ENCODE assay signal across 8 cellular contexts in the genomic region with DNA sequence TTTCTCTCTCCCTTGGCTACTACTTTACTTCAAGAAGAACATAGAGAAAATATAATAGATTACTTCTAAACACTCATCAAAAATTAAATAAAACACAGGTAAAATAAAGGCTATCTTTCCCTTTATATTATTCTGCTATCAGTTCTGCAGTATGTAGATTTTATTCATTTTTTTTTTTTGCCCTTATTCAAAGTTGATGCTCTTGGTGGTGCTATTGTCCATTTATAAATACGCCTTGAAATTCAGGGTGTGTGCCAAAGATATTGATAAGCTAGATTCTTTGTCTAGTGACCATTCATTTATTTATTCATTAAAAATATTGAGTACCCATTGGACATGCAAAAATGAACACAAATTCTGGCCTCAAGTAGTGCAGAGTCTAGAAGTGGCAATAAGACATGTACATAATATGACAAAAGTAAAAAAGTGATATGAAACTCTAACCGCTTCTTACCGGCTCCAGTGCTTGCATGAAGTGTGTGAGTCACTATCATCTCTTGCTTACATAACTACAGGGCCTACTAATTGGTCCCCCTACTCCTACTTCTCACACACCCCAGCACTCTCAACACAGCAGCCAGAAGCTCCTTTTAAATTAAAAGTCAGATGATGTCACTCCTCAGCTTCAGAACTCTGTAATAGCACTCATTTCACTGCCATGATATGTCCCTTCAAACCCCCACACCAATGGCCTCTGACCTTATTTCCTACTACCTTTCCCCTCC.
DNase-seq lines count a peak whose midpoint lies in the region; ATAC-seq, FAIRE-seq and TF ChIP-seq lines count a peak whose summit lies in the region.

No MANE protein-coding gene starts in this region.

- H3K27me3 ChIP-seq in K562 (ENCODE audit: control insufficient read depth in 2 of 2, insufficient read depth in 2 of 2, low read length in 2 of 2) (no peaks in the 10 kb centered on the region), suprapubic skin (no peaks in the 10 kb centered on the region)

- TF ChIP-seq CTCF in GM10266 (IDR thresholded peaks at IDR 0.05; ENCODE audit: control insufficient read depth, insufficient read depth, low read depth, missing control alignments) (no peak), K562 (IDR thresholded peaks at IDR 0.05 in 2 of 3, conservative IDR thresholded peaks at IDR 0.05 in 1 of 3; ENCODE audit: insufficient read depth in 2 of 3, low read depth in 1 of 3, low read length in 3 of 3) (peak in 1 of 3 experiments; percentile 31; a peak in 2 of 6 replicates), RWPE1 (conservative IDR thresholded peaks at IDR 0.05; ENCODE audit: low read depth) (no peak), suprapubic skin (IDR thresholded peaks at IDR 0.05) (no peak)

- H3K4me2 ChIP-seq in K562 (ENCODE audit: insufficient read depth, low read length): no peak overlapping the region

- intact Hi-C loops in K562 (cut with micrococcal nuclease): loop anchor here (5.0 kb wide), 2 partner anchors 317 to 727 kb away; no protein-coding TSS in a partner anchor

- DNase-seq in GM10266 (ENCODE audit: extremely low spot score) (peak; percentile 54), K562 (ENCODE audit: extremely low read depth in 1 of 4, low spot score in 3 of 4) (no peak), RWPE1 (ENCODE audit: low spot score) (no peak), suprapubic skin (ENCODE audit: low spot score in 2 of 2) (no peak), dermis blood vessel endothelial cell (no peak)
- no peak for DNase-seq in activated CD8-positive, alpha-beta memory T cell treated with anti-CD3 and anti-CD28 coated beads for 24 hours

- H3K27ac ChIP-seq in K562 (ENCODE audit: extremely low read depth, low read depth, low read length) (no peak overlapping the region), RWPE1 (no peak overlapping the region), suprapubic skin (no peak overlapping the region)

- TF ChIP-seq POLR2A in K562 (conservative IDR thresholded peaks at IDR 0.05): no peak
- no peak for TF ChIP-seq POLR2A in suprapubic skin (IDR thresholded peaks at IDR 0.05)

- H3K9me1 ChIP-seq in K562 (ENCODE audit: control insufficient read depth, insufficient read depth, low read length): no peaks in the 10 kb centered on the region

- H3K36me3 ChIP-seq in K562 (ENCODE audit: control insufficient read depth, insufficient read depth, low read length) (no peaks in the 10 kb centered on the region), suprapubic skin (no peaks in the 10 kb centered on the region)

- no TSS peak for BruUV-seq in K562 (replicated peaks; lab: Mats Ljungman, UMichigan)

- no peaks in the 10 kb centered on the region for H3K9me3 ChIP-seq in K562 (replicated peaks; ENCODE audit: control insufficient read depth, insufficient read depth, low read depth, low read length)
- H3K9me3 ChIP-seq in suprapubic skin: no peaks in the 10 kb centered on the region

- no peaks in the 10 kb centered on the region for H4K20me1 ChIP-seq in K562 (replicated peaks; ENCODE audit: control insufficient read depth, insufficient read depth, low read length)

- H3K4me3 ChIP-seq in K562: no peak overlapping the region
- no peak overlapping the region for H3K4me3 ChIP-seq in suprapubic skin

- peak; percentile 89 for ATAC-seq in GM21526 (IDR thresholded peaks at IDR 0.05; ENCODE audit: low FRiP score, unreplicated experiment)
- peak; percentile 95 for ATAC-seq in HG03520 (IDR thresholded peaks at IDR 0.05; ENCODE audit: unreplicated experiment)
- ATAC-seq in K562: no peak

- CTCF ChIA-PET in K562 (lab: Yijun Ruan, JAX; ENCODE audit: low intra/inter-chr PET ratio) (interaction anchor here (0.7 kb wide), 1 partner anchor 651 kb away, joined by 3 read pairs; no protein-coding TSS in a partner anchor), RWPE1 (lab: Yijun Ruan, JAX) (interaction anchor here (0.6 to 1.1 kb wide), 3 partner anchors 60 to 544 kb away, joined by 3 to 4 read pairs (median 4); no protein-coding TSS in a partner anchor)

- H3K4me1 ChIP-seq in K562 (replicated peaks in 1 of 2; ENCODE audit: control insufficient read depth in 2 of 2, insufficient read depth in 2 of 2, low read length in 2 of 2) (no peaks in the 10 kb centered on the region), suprapubic skin (no peaks in the 10 kb centered on the region)

- no peak overlapping the region for H2AFZ ChIP-seq in K562 (ENCODE audit: low read depth, low read length)

- 25% methylated on average over 3 of the region's 3 CpGs for WGBS in K562 (ENCODE audit: insufficient coverage, low coverage, missing lambda C conversion rate)
- WGBS in suprapubic skin: 77% methylated on average over 3 of the region's 3 CpGs

- peak; percentile 41 to 46 for TF ChIP-seq RAD21 in K562 (CRISPR knock-in tag; conservative IDR thresholded peaks at IDR 0.05 in 1 of 2, IDR thresholded peaks at IDR 0.05 in 1 of 2)

- no peak overlapping the region for H3K9ac ChIP-seq in K562 (ENCODE audit: insufficient read depth in 1 of 2, low read depth in 2 of 2, low read length in 2 of 2)

- POLR2A ChIA-PET in K562 (lab: Yijun Ruan, JAX) (no interaction called here), RWPE1 (lab: Yijun Ruan, JAX; ENCODE audit: low non-redundant PET) (no interaction called here)

- H3K79me2 ChIP-seq in K562 (ENCODE audit: control insufficient read depth, insufficient read depth, low read length): no peaks in the 10 kb centered on the region

- no peak for FAIRE-seq in K562 (lab: Jason Lieb, UNC)

- in situ Hi-C loops in K562 (cut with MboI): loop anchor here (25.0 kb wide), 1 partner anchor 537 kb away; no protein-coding TSS in a partner anchor

- TF ChIP-seq EP300 in K562 (IDR thresholded peaks at IDR 0.05; ENCODE audit: low read length) (no peak), suprapubic skin (IDR thresholded peaks at IDR 0.05) (no peak)

TF ChIP-seq in K562, 482 proteins besides CTCF, POLR2A, EP300 and RAD21 (continues in another document):
- TF ChIP-seq TAL1 (IDR thresholded peaks at IDR 0.05) (no peak), XRCC3 (IDR thresholded peaks at IDR 0.05) (no peak), ZNF79 (CRISPR knock-in tag; IDR thresholded peaks at IDR 0.05; ENCODE audit: low read depth) (no peak), DACH1 (IDR thresholded peaks at IDR 0.05; ENCODE audit: partially characterized antibody) (no peak), SIRT6 (IDR thresholded peaks at IDR 0.05; ENCODE audit: low read depth, low read length) (no peak)
- TF ChIP-seq, protein P1, sequence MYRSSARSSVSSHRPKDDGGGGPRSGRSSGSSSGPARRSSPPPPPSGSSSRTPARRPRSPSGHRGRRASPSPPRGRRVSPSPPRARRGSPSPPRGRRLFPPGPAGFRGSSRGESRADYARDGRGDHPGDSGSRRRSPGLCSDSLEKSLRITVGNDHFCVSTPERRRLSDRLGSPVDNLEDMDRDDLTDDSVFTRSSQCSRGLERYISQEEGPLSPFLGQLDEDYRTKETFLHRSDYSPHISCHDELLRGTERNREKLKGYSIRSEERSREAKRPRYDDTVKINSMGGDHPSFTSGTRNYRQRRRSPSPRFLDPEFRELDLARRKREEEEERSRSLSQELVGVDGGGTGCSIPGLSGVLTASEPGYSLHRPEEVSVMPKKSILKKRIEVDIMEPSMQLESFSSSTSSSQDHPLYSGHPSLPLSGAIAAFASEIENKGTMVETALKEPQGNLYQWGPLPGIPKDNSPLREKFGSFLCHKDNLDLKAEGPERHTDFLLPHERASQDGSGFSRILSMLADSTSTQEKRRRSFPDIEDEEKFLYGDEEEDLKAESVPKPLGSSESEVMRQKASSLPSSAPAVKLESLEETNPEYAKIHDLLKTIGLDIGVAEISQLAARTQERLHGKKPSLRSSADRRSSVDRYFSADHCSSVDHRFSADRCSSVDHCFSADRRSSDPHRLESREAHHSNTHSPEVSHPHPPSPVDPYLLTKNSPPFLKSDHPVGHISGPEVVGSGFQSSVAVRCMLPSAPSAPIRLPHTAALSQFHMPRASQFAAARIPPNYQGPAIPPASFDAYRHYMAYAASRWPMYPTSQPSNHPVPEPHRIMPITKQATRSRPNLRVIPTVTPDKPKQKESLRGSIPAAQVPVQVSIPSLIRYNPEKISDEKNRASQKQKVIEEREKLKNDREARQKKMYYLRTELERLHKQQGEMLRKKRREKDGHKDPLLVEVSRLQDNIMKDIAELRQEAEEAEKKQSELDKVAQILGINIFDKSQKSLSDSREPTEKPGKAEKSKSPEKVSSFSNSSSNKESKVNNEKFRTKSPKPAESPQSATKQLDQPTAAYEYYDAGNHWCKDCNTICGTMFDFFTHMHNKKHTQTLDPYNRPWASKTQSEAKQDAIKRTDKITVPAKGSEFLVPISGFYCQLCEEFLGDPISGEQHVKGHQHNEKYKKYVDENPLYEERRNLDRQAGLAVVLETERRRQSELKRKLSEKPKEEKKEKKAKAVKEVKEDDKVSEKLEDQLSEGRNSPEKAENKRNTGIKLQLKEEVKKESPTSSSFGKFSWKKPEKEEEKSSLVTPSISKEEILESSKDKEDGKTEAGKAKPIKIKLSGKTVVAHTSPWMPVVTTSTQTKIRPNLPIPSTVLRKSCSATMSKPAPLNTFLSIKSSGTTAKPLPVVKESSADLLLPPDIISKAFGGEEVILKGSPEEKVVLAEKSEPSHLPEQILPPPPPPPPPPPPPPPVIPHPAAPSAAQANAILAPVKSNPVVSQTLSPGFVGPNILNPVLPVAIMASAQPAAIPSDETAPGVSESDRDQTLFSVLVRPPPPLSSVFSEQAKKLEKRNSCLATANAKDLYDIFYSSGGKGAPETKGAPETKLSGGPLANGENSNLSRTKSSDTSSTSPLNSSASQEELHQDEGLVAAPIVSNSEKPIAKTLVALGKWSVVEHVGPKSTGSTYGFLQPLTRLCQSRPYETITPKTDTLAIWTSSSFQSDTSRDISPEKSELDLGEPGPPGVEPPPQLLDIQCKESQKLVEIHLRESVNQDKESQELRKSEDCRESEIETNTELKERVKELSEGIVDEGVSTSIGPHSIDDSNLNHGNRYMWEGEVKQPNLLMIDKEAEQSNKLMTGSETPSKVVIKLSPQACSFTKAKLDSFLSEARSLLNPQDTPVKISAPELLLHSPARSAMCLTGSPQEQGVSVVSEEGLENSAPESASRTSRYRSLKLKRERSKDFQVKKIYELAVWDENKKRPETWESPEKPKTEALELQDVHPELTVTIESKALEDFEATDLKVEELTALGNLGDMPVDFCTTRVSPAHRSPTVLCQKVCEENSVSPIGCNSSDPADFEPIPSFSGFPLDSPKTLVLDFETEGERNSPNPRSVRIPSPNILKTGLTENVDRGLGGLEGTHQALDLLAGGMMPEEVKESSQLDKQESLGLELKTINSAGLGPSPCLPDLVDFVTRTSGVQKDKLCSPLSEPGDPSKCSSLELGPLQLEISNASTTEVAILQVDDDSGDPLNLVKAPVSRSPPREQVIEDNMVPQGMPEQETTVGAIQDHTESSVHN (IDR thresholded peaks at IDR 0.05; ENCODE audit: borderline replicate concordance in 1 of 2, low read depth in 1 of 2): no peak
- TF ChIP-seq, protein P2, sequence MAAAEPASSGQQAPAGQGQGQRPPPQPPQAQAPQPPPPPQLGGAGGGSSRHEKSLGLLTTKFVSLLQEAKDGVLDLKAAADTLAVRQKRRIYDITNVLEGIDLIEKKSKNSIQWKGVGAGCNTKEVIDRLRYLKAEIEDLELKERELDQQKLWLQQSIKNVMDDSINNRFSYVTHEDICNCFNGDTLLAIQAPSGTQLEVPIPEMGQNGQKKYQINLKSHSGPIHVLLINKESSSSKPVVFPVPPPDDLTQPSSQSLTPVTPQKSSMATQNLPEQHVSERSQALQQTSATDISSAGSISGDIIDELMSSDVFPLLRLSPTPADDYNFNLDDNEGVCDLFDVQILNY (CRISPR knock-in tag; IDR thresholded peaks at IDR 0.05): no peak
